Comparison of ENCODE assay signal across 8 cellular contexts in the genomic region with DNA sequence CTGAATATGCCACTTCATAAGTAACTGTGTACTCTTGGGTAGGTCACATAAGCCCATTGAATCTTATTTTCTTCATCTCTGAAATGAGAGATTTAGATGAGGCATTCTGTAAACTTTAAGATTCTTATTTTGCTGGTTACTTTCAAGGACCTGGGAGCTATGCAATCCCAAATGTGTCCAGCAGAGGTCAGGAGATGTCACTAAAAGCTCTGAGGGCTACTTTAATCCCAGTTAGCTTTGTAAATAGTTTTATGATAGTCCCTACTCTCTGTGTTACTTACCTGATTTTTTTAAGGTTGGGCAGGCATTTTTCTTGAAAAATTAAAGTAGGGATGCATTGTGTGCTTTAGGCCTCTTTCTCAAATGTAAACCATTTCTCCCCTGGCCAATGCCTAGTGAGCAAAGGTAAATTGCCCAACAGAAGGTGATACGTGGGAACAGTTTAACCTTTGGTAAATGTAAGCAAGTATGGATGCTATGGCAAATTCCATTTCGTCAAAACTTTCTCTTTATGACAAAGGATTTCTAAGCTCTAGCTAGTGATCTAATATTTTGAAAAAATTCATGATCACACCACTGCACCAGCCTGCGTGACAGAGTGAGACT. TPM values are rescaled to one million over a fixed set of nuclear protein-coding genes. Genes with fewer than 3 reads are reported as not detected.
A peak's percentile ranks its signal among the peaks of the same experiment; 100 is the strongest.
DNase-seq lines count a peak whose midpoint lies in the region; ATAC-seq and FAIRE-seq lines count a peak whose summit lies in the region.

No MANE protein-coding gene starts in this region.

- ATAC-seq in HG02798 (IDR thresholded peaks at IDR 0.05; ENCODE audit: poor library complexity, unreplicated experiment) (peak; percentile 31), GM18511 (IDR thresholded peaks at IDR 0.05; ENCODE audit: unreplicated experiment) (no peak)

- DNase-seq in CD1c-positive myeloid dendritic cell (ENCODE audit: extremely low spot score) (peak; percentile 87), NOMO-1 treated with dmso at 0.1 percent for 144 hours (lab: John Stamatoyannopoulos, UW; ENCODE audit: unreplicated experiment) (peak; percentile 18), mucosa of gallbladder (ENCODE audit: low spot score) (peak; percentile 87)
- peak; percentile 88 for DNase-seq in activated CD8-positive, alpha-beta memory T cell treated with anti-CD3 and anti-CD28 coated beads for 24 hours
- peak; percentile 66 for DNase-seq in stimulated activated CD8-positive, alpha-beta memory T cell treated with anti-CD3 and anti-CD28 coated beads, Interleukin-7, amount 100 ng/mL, for 24 hours (ENCODE audit: low read depth)

- FAIRE-seq in endometrium (lab: Jason Lieb, UNC) = peak; percentile 85

RNA-seq across cellular contexts. Expression of a gene that starts 57.1 kb away (rescaled TPM):
- 177 TPM for total RNA-seq in mucosa of gallbladder

Comparison
In these comparisons a context has a peak if more than half of its experiments do, and no peak if none do; other contexts are left out.
1. DNase-seq: peak in every context shown above with its lines; median percentile 88 in activated CD8-positive, alpha-beta memory T cell treated with anti-CD3 and anti-CD28 coated beads for 24 hours; 87 in CD1c-positive myeloid dendritic cell; 87 in mucosa of gallbladder; 66 in stimulated activated CD8-positive, alpha-beta memory T cell treated with anti-CD3 and anti-CD28 coated beads, Interleukin-7, amount 100 ng/mL, for 24 hours; 18 in NOMO-1 treated with dmso at 0.1 percent for 144 hours.